ENCODE assay signal across 8 cellular contexts in genomic region chr12:95547522-95548055, GRCh38. TPM values are rescaled to one million over a fixed set of nuclear protein-coding genes. Genes with fewer than 3 reads are reported as not detected.
DNase-seq lines count a peak whose midpoint lies in the region; ATAC-seq and TF ChIP-seq lines count a peak whose summit lies in the region.

No MANE protein-coding gene starts in this region.

- no peak for TF ChIP-seq CTCF in GM20000 (IDR thresholded peaks at IDR 0.05; ENCODE audit: extremely low read depth, missing control alignments)

- H3K36me3 Mint-ChIP-seq in activated CD4-positive, alpha-beta memory T cell treated with anti-CD3 and anti-CD28 coated beads, Interleukin-2, amount 10 ng/mL, durations not matched to agents 7 days and 5 days (ENCODE audit: low read depth) = peaks cover 7% of the 10 kb centered on the region

- peak overlapping the region; percentile 70 for H3K4me3 Mint-ChIP-seq in activated CD4-positive, alpha-beta memory T cell treated with anti-CD3 and anti-CD28 coated beads, Interleukin-2, amount 10 ng/mL, durations not matched to agents 7 days and 5 days

- peaks cover 45% of the 10 kb centered on the region for H3K27me3 Mint-ChIP-seq in activated CD4-positive, alpha-beta memory T cell treated with anti-CD3 and anti-CD28 coated beads, Interleukin-2, amount 10 ng/mL, durations not matched to agents 7 days and 5 days

- peaks cover 19% of the 10 kb centered on the region for H3K4me1 Mint-ChIP-seq in activated CD4-positive, alpha-beta memory T cell treated with anti-CD3 and anti-CD28 coated beads, Interleukin-2, amount 10 ng/mL, durations not matched to agents 7 days and 5 days

- CTCF ChIA-PET in activated CD4-positive, alpha-beta memory T cell treated with anti-CD3 and anti-CD28 coated beads, Interleukin-2, amount 10 ng/mL, durations not matched to agents 7 days and 5 days (lab: Charles Lee) = interaction anchor here (1.1 to 1.9 kb wide), 3 partner anchors 9 to 15 kb away, joined by 4 to 8 read pairs (median 7); no protein-coding TSS in a partner anchor

- ATAC-seq in left ventricle myocardium superior (peak; percentile 34), GM18870 (IDR thresholded peaks at IDR 0.05; ENCODE audit: unreplicated experiment) (no peak), HG03196 (IDR thresholded peaks at IDR 0.05; ENCODE audit: unreplicated experiment) (no peak), HG03520 (IDR thresholded peaks at IDR 0.05; ENCODE audit: unreplicated experiment) (no peak), HG02884 (IDR thresholded peaks at IDR 0.05; ENCODE audit: unreplicated experiment) (no peak)

- POLR2A ChIA-PET in activated CD4-positive, alpha-beta memory T cell treated with anti-CD3 and anti-CD28 coated beads, Interleukin-2, amount 10 ng/mL, durations not matched to agents 7 days and 5 days (lab: Charles Lee) = interaction anchor here (1.4 kb wide), 1 partner anchor 74 kb away, joined by 6 read pairs; the partner anchor contains the start of gene METAP2

- peak overlapping the region; percentile 58 for H3K4me3 ChIP-seq in skeletal muscle cell (ENCODE audit: low read depth, low read length)

- no peaks in the 10 kb centered on the region for H3K9me3 Mint-ChIP-seq in activated CD4-positive, alpha-beta memory T cell treated with anti-CD3 and anti-CD28 coated beads, Interleukin-2, amount 10 ng/mL, durations not matched to agents 7 days and 5 days

- intact Hi-C loops in left ventricle myocardium superior (cut with micrococcal nuclease) = no loop called here

- no peak overlapping the region for H3K27ac Mint-ChIP-seq in activated CD4-positive, alpha-beta memory T cell treated with anti-CD3 and anti-CD28 coated beads, Interleukin-2, amount 10 ng/mL, durations not matched to agents 7 days and 5 days

- DNase-seq in GM20000 (ENCODE audit: low spot score) = peak; percentile 29
- no peak for DNase-seq in activated CD4-positive, alpha-beta memory T cell treated with anti-CD3 and anti-CD28 coated beads, Interleukin-2, amount 10 ng/mL, durations not matched to agents 7 days and 5 days
- DNase-seq in left ventricle myocardium superior = no peak
- no peak for DNase-seq in skeletal muscle cell (ENCODE audit: low read depth)

RNA-seq across cellular contexts. Expression of gene USP44, which starts 3.7 kb away (rescaled TPM):
- 1 to 10 TPM in 1 of 2 experiments, under 1 TPM in 1; 0.88 to 1.5 TPM for total RNA-seq in activated CD4-positive, alpha-beta memory T cell treated with anti-CD3 and anti-CD28 coated beads, Interleukin-2, amount 10 ng/mL, durations not matched to agents 7 days and 5 days
- total RNA-seq in left ventricle myocardium superior = 1.0 TPM
